ENCODE assay signal across 19 cellular contexts in the genomic region with DNA sequence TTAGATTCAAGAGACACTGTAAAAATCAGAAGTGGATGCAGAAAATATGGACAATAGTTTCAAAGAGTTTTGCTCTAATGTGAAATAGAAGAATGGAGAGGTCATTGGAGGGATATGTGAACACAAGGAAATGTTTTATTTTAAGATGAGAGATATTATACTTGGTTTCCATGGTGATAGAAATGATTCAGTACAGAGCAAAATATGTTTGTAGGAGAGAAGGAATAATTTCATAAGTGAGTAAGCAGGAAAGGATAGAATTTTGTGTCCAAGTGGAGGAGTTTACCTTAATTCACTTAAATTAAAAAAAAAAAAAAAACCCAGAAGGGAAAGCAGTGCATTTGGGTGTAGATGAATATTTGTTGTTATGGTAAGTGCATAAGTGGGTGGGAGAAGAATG.
"Had no signal": no experiment of that assay in that cellular context is flagged by ENCODE, and none has a peak within 500 bp of the region (broad histone marks: within the 10 kb centered on the region; RNA-seq: fewer than 3 reads in every experiment).

No MANE protein-coding gene starts in this region.

- H3K27ac Mint-ChIP-seq: activated CD8-positive, alpha-beta T cell treated with anti-CD3 and anti-CD28 coated beads for 36 hours; activated naive CD8-positive, alpha-beta T cell treated with anti-CD3 and anti-CD28 coated beads, Interleukin-2, amount 10 ng/mL, durations not matched to agents 7 days and 5 days; activated T-helper 17 cell treated with anti-CD3 and anti-CD28 coated beads, Interleukin-2, amount 50 U/mL, for 72 hours; effector memory CD8-positive, alpha-beta T cell; natural killer cell; stimulated activated naive B cell treated with anti-CD40 and anti-IgM and Interleukin-4, amounts not matched to agents 10 μg/mL and 1 μg/mL and 100 μg/mL, for 72 hours had no signal

- H3K27ac ChIP-seq: body of pancreas, epithelial cell of prostate, gastrocnemius medialis, heart left ventricle, spleen, tibial artery, WERI-Rb-1 had no signal

- H3K4me3 Mint-ChIP-seq: activated CD8-positive, alpha-beta T cell treated with anti-CD3 and anti-CD28 coated beads for 36 hours; activated naive CD8-positive, alpha-beta T cell treated with anti-CD3 and anti-CD28 coated beads, Interleukin-2, amount 10 ng/mL, durations not matched to agents 7 days and 5 days; activated T-helper 17 cell treated with anti-CD3 and anti-CD28 coated beads, Interleukin-2, amount 50 U/mL, for 72 hours; effector memory CD8-positive, alpha-beta T cell; natural killer cell; stimulated activated naive B cell treated with anti-CD40 and anti-IgM and Interleukin-4, amounts not matched to agents 10 μg/mL and 1 μg/mL and 100 μg/mL, for 72 hours had no signal

- H3K9me3 ChIP-seq: body of pancreas, gastrocnemius medialis, tibial artery had no signal

- H3K4me1 Mint-ChIP-seq: activated naive CD8-positive, alpha-beta T cell treated with anti-CD3 and anti-CD28 coated beads, Interleukin-2, amount 10 ng/mL, durations not matched to agents 7 days and 5 days; activated T-helper 17 cell treated with anti-CD3 and anti-CD28 coated beads, Interleukin-2, amount 50 U/mL, for 72 hours; natural killer cell; stimulated activated naive B cell treated with anti-CD40 and anti-IgM and Interleukin-4, amounts not matched to agents 10 μg/mL and 1 μg/mL and 100 μg/mL, for 72 hours had no signal

- ATAC-seq: activated CD8-positive, alpha-beta T cell treated with anti-CD3 and anti-CD28 coated beads for 36 hours; activated T-helper 17 cell treated with anti-CD3 and anti-CD28 coated beads, Interleukin-2, amount 50 U/mL, for 72 hours; body of pancreas; effector memory CD8-positive, alpha-beta T cell; gastrocnemius medialis; heart left ventricle; left ventricle myocardium superior; natural killer cell; sciatic nerve; stimulated activated naive B cell treated with anti-CD40 and anti-IgM and Interleukin-4, amounts not matched to agents 10 μg/mL and 1 μg/mL and 100 μg/mL, for 72 hours had no signal

- H3K27me3 Mint-ChIP-seq: activated CD8-positive, alpha-beta T cell treated with anti-CD3 and anti-CD28 coated beads for 36 hours; effector memory CD8-positive, alpha-beta T cell; stimulated activated naive B cell treated with anti-CD40 and anti-IgM and Interleukin-4, amounts not matched to agents 10 μg/mL and 1 μg/mL and 100 μg/mL, for 72 hours had no signal

- DNase-seq: activated CD8-positive, alpha-beta T cell treated with anti-CD3 and anti-CD28 coated beads for 36 hours; activated naive CD4-positive, alpha-beta T cell treated with Interleukin-2 at 50 U/mL for 16 hours; activated naive CD8-positive, alpha-beta T cell treated with anti-CD3 and anti-CD28 coated beads, Interleukin-2, amount 10 ng/mL, durations not matched to agents 7 days and 5 days; activated T-cell treated with anti-CD3 and anti-CD28 coated beads, Interleukin-2, amount 50 U/mL, for 1 hour; body of pancreas; effector memory CD8-positive, alpha-beta T cell; gastrocnemius medialis; heart left ventricle; kidney glomerular epithelial cell; left ventricle myocardium superior; natural killer cell; spleen; stimulated activated CD4-positive, alpha-beta T cell treated with anti-CD3 and anti-CD28 coated beads, Interleukin-4, amount 100 ng/mL, for 4 hours; stimulated activated naive B cell treated with anti-CD40 and anti-IgM and Interleukin-4, amounts not matched to agents 10 μg/mL and 1 μg/mL and 100 μg/mL, for 72 hours; tibial artery; WERI-Rb-1 had no signal

- H3K4me3 ChIP-seq: body of pancreas, gastrocnemius medialis, heart left ventricle, spleen, tibial artery had no signal

- H3K36me3 ChIP-seq: gastrocnemius medialis, heart left ventricle, spleen, tibial artery, WERI-Rb-1 had no signal

- H3K4me1 ChIP-seq: body of pancreas, gastrocnemius medialis, spleen, tibial artery had no signal

- H3K27me3 ChIP-seq: body of pancreas, gastrocnemius medialis, heart left ventricle, spleen, tibial artery had no signal

- H3K36me3 Mint-ChIP-seq: activated naive CD8-positive, alpha-beta T cell treated with anti-CD3 and anti-CD28 coated beads, Interleukin-2, amount 10 ng/mL, durations not matched to agents 7 days and 5 days; natural killer cell; stimulated activated naive B cell treated with anti-CD40 and anti-IgM and Interleukin-4, amounts not matched to agents 10 μg/mL and 1 μg/mL and 100 μg/mL, for 72 hours had no signal

- H3K9me3 Mint-ChIP-seq: activated CD8-positive, alpha-beta T cell treated with anti-CD3 and anti-CD28 coated beads for 36 hours; activated naive CD8-positive, alpha-beta T cell treated with anti-CD3 and anti-CD28 coated beads, Interleukin-2, amount 10 ng/mL, durations not matched to agents 7 days and 5 days; activated T-helper 17 cell treated with anti-CD3 and anti-CD28 coated beads, Interleukin-2, amount 50 U/mL, for 72 hours; effector memory CD8-positive, alpha-beta T cell; natural killer cell; stimulated activated naive B cell treated with anti-CD40 and anti-IgM and Interleukin-4, amounts not matched to agents 10 μg/mL and 1 μg/mL and 100 μg/mL, for 72 hours had no signal
